In genomic region chr3:15478300-15478979, GRCh38 we compare ENCODE assay signal across 25 cellular contexts. TPM values are rescaled to one million over a fixed set of nuclear protein-coding genes. Genes with fewer than 3 reads are reported as not detected.
DNase-seq lines count a peak whose midpoint lies in the region; ATAC-seq and TF ChIP-seq lines count a peak whose summit lies in the region.
"Had no signal": no experiment of that assay in that cellular context is flagged by ENCODE, and none has a peak within 500 bp of the region (broad histone marks: within the 10 kb centered on the region; RNA-seq: fewer than 3 reads in every experiment).

No MANE protein-coding gene starts in this region.

- H3K4me3 Mint-ChIP-seq in T-helper 2 cell treated with Interferon-gamma antibody and Interleukin-4, amounts not matched to agents 5 μg/mL and 100 μg/mL, for 36 hours = no peak overlapping the region
- H3K4me3 Mint-ChIP-seq: activated CD8-positive, alpha-beta T cell treated with anti-CD3 and anti-CD28 coated beads for 36 hours; activated naive CD4-positive, alpha-beta T cell treated with anti-CD3 and anti-CD28 coated beads, Interleukin-2, amount 50 U/mL, for 24 hours; activated T-helper 17 cell treated with anti-CD3 and anti-CD28 coated beads, Interleukin-2, amount 50 U/mL, for 72 hours; CD14-positive monocyte; GM23338; HFFc6; natural killer cell treated with Interleukin-12 subunit alpha and Interleukin-12 subunit beta and Interleukin-15 and Interleukin-18, amount 100 ng/mL, for 72 hours; T-helper 1 cell treated with Interleukin-12 subunit alpha and Interleukin-12 subunit beta and Interleukin-4 antibody, amounts not matched to agents 30 μg/mL and 1 μg/mL, for 36 hours had no signal

- no peaks in the 10 kb centered on the region for H3K4me1 Mint-ChIP-seq in T-helper 2 cell treated with Interferon-gamma antibody and Interleukin-4, amounts not matched to agents 5 μg/mL and 100 μg/mL, for 36 hours (ENCODE audit: low read depth)
- H3K4me1 Mint-ChIP-seq: activated naive CD4-positive, alpha-beta T cell treated with anti-CD3 and anti-CD28 coated beads, Interleukin-2, amount 50 U/mL, for 24 hours; activated T-helper 17 cell treated with anti-CD3 and anti-CD28 coated beads, Interleukin-2, amount 50 U/mL, for 72 hours had no signal

- intact Hi-C loops in right cardiac atrium (cut with DNase I) = no loop called here

- WGBS in right cardiac atrium = 52% methylated on average over 8 of the region's 8 CpGs

- H3K36me3 Mint-ChIP-seq in T-helper 2 cell treated with Interferon-gamma antibody and Interleukin-4, amounts not matched to agents 5 μg/mL and 100 μg/mL, for 36 hours (ENCODE audit: low read depth) = no peaks in the 10 kb centered on the region
- H3K36me3 Mint-ChIP-seq: activated naive CD4-positive, alpha-beta T cell treated with anti-CD3 and anti-CD28 coated beads, Interleukin-2, amount 50 U/mL, for 24 hours; CD14-positive monocyte had no signal

- peaks cover 7% of the 10 kb centered on the region for H3K4me1 ChIP-seq in right cardiac atrium (ENCODE audit: control insufficient read depth, insufficient read depth, low read length)
- H3K4me1 ChIP-seq: colonic mucosa, foreskin keratinocyte, lower lobe of right lung had no signal

- no peaks in the 10 kb centered on the region for H3K9me3 ChIP-seq in right cardiac atrium (ENCODE audit: control insufficient read depth, low read length)
- H3K9me3 ChIP-seq: colonic mucosa, lower lobe of right lung had no signal

- no peak overlapping the region for H3K27ac ChIP-seq in right cardiac atrium (ENCODE audit: low read length)
- H3K27ac ChIP-seq: 22Rv1, colonic mucosa, foreskin keratinocyte, lower lobe of right lung had no signal

- ATAC-seq in right cardiac atrium (peak; percentile 64 to 65), GM21825 (IDR thresholded peaks at IDR 0.05; ENCODE audit: unreplicated experiment) (no peak)
- ATAC-seq: activated CD8-positive, alpha-beta T cell treated with anti-CD3 and anti-CD28 coated beads for 36 hours; activated T-helper 17 cell treated with anti-CD3 and anti-CD28 coated beads, Interleukin-2, amount 50 U/mL, for 72 hours; foreskin keratinocyte; GM23338; natural killer cell treated with Interleukin-12 subunit alpha and Interleukin-12 subunit beta and Interleukin-15 and Interleukin-18, amount 100 ng/mL, for 72 hours had no signal

- H3K27ac Mint-ChIP-seq in T-helper 2 cell treated with Interferon-gamma antibody and Interleukin-4, amounts not matched to agents 5 μg/mL and 100 μg/mL, for 36 hours = no peak overlapping the region
- H3K27ac Mint-ChIP-seq: activated CD8-positive, alpha-beta T cell treated with anti-CD3 and anti-CD28 coated beads for 36 hours; activated naive CD4-positive, alpha-beta T cell treated with anti-CD3 and anti-CD28 coated beads, Interleukin-2, amount 50 U/mL, for 24 hours; activated T-helper 17 cell treated with anti-CD3 and anti-CD28 coated beads, Interleukin-2, amount 50 U/mL, for 72 hours; GM23338; HFFc6; T-helper 1 cell treated with Interleukin-12 subunit alpha and Interleukin-12 subunit beta and Interleukin-4 antibody, amounts not matched to agents 30 μg/mL and 1 μg/mL, for 36 hours had no signal

- no peak for TF ChIP-seq CTCF in retinal pigment epithelial cell (conservative IDR thresholded peaks at IDR 0.05; ENCODE audit: low read depth, low read length)

- H3K27me3 Mint-ChIP-seq in T-helper 2 cell treated with Interferon-gamma antibody and Interleukin-4, amounts not matched to agents 5 μg/mL and 100 μg/mL, for 36 hours (ENCODE audit: low read depth) = peaks cover 17% of the 10 kb centered on the region
- H3K27me3 Mint-ChIP-seq: activated CD8-positive, alpha-beta T cell treated with anti-CD3 and anti-CD28 coated beads for 36 hours; activated naive CD4-positive, alpha-beta T cell treated with anti-CD3 and anti-CD28 coated beads, Interleukin-2, amount 50 U/mL, for 24 hours; activated T-helper 17 cell treated with anti-CD3 and anti-CD28 coated beads, Interleukin-2, amount 50 U/mL, for 72 hours; natural killer cell treated with Interleukin-12 subunit alpha and Interleukin-12 subunit beta and Interleukin-15 and Interleukin-18, amount 100 ng/mL, for 72 hours had no signal

- no peaks in the 10 kb centered on the region for H3K27me3 ChIP-seq in right cardiac atrium (ENCODE audit: control insufficient read depth, insufficient read depth)
- H3K27me3 ChIP-seq: colonic mucosa had no signal

- H3K4me3 ChIP-seq in right cardiac atrium (ENCODE audit: low read length) (no peak overlapping the region), retinal pigment epithelial cell (ENCODE audit: low read length) (no peak overlapping the region)
- H3K4me3 ChIP-seq: colonic mucosa, GM23338, lower lobe of right lung had no signal

- DNase-seq in NCI-H1417 (lab: John Stamatoyannopoulos, UW) (peak in 2 of 3 experiments; percentile 6 to 80), NCI-H1417 treated with DMSO at 0.1 percent for 48 hours (lab: John Stamatoyannopoulos, UW) (no peak), SK-N-DZ (ENCODE audit: low spot score) (peak; percentile 93), right cardiac atrium (no peak), retinal pigment epithelial cell (ENCODE audit: low read depth) (peak; percentile 16), islet precursor cell (no peak)
- no peak for DNase-seq in T-helper 2 cell treated with Interferon-gamma antibody and Interleukin-4, amounts not matched to agents 5 μg/mL and 100 μg/mL, for 36 hours (ENCODE audit: low spot score)
- DNase-seq: activated CD4-positive, alpha-beta T cell treated with anti-CD3 and anti-CD28 coated beads for 1 hour; activated CD8-positive, alpha-beta T cell treated with anti-CD3 and anti-CD28 coated beads for 36 hours; colonic mucosa; effector memory CD4-positive, alpha-beta T cell; foreskin keratinocyte; HFFc6; hypothalamus; lower lobe of right lung; NCI-H1930; stimulated activated naive CD4-positive, alpha-beta T cell treated with Interleukin-2 at 50 U/mL for 16 hours had no signal

- H3K9me3 Mint-ChIP-seq in T-helper 2 cell treated with Interferon-gamma antibody and Interleukin-4, amounts not matched to agents 5 μg/mL and 100 μg/mL, for 36 hours = no peaks in the 10 kb centered on the region
- H3K9me3 Mint-ChIP-seq: activated CD8-positive, alpha-beta T cell treated with anti-CD3 and anti-CD28 coated beads for 36 hours; activated naive CD4-positive, alpha-beta T cell treated with anti-CD3 and anti-CD28 coated beads, Interleukin-2, amount 50 U/mL, for 24 hours; activated T-helper 17 cell treated with anti-CD3 and anti-CD28 coated beads, Interleukin-2, amount 50 U/mL, for 72 hours; HFFc6; natural killer cell treated with Interleukin-12 subunit alpha and Interleukin-12 subunit beta and Interleukin-15 and Interleukin-18, amount 100 ng/mL, for 72 hours had no signal

RNA-seq across cellular contexts. Expression of gene COLQ, which starts 43.1 kb away (rescaled TPM):
- polyA plus RNA-seq in SK-N-DZ (2014; cell fraction: cytosol; rRNA removed) = 3.4 and 4.7 TPM in 2 replicates
- polyA plus RNA-seq in SK-N-DZ (2014; cell fraction: nucleus; rRNA removed) = 12.5 and 15.5 TPM in 2 replicates
- 10 to 100 TPM in 1 of 4 donors, 1 to 10 TPM in 3; 1.7 to 18.9 (median 3.4) TPM for total RNA-seq in right cardiac atrium
- 4.3 TPM for polyA plus RNA-seq in right cardiac atrium

RNA-seq across cellular contexts. Expression of gene EAF1, which starts 51.0 kb away (rescaled TPM):
- polyA plus RNA-seq in SK-N-DZ (2014; cell fraction: cytosol; rRNA removed) = 38.8 and 43.8 TPM in 2 replicates
- polyA plus RNA-seq in SK-N-DZ (2014; cell fraction: nucleus; rRNA removed) = 13.9 and 14.0 TPM in 2 replicates
- 10 to 100 TPM in 1 of 4 donors, 1 to 10 TPM in 3; 6.7 to 13.1 (median 8.3) TPM for total RNA-seq in right cardiac atrium
- polyA plus RNA-seq in right cardiac atrium = 3.3 TPM

RNA-seq across cellular contexts. Expression of gene METTL6, which starts 51.1 kb away (rescaled TPM):
- 39.9 and 42.4 TPM in 2 replicates for polyA plus RNA-seq in SK-N-DZ (2014; cell fraction: cytosol; rRNA removed)
- 21.4 and 25.9 TPM in 2 replicates for polyA plus RNA-seq in SK-N-DZ (2014; cell fraction: nucleus; rRNA removed)
- 10 to 100 TPM in 3 of 4 donors, 1 to 10 TPM in 1; 8.3 to 11.8 (median 10.6) TPM for total RNA-seq in right cardiac atrium
- polyA plus RNA-seq in right cardiac atrium = 8.8 TPM

Comparison
In these comparisons a context has a peak if more than half of its experiments do, and no peak if none do; other contexts are left out.
1. DNase-seq: peak in NCI-H1417 (2 of 3), SK-N-DZ (single experiment) and retinal pigment epithelial cell (single experiment); none in NCI-H1417 treated with DMSO at 0.1 percent for 48 hours (single experiment), right cardiac atrium (0 of 3), T-helper 2 cell treated with Interferon-gamma antibody and Interleukin-4, amounts not matched to agents 5 μg/mL and 100 μg/mL, for 36 hours (single experiment) and islet precursor cell (single experiment).